ENCODE assay signal across 20 cellular contexts in the genomic region with DNA sequence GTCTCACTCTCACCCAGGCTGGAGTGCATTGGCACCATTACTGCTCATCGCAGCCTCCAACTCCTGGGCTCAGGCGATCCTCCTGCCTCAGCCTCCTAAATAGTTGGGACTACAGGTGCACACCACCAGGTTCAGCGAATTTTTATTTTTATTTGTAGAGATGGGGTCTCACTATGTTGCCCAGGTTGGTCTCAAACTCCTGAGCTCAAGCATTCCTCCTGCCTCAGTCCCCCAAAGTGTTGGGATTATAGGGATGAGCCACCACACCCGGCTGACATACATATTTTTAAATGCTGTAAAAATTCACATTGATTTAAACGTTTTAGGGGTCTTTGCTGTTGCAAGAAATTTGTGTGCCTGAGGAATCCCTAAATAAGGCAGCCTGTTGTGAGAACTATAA. TPM values are rescaled to one million over a fixed set of nuclear protein-coding genes. Genes with fewer than 3 reads are reported as not detected.
DNase-seq lines count a peak whose midpoint lies in the region; ATAC-seq and TF ChIP-seq lines count a peak whose summit lies in the region.
"Had no signal": no experiment of that assay in that cellular context is flagged by ENCODE, and none has a peak within 500 bp of the region (broad histone marks: within the 10 kb centered on the region; RNA-seq: fewer than 3 reads in every experiment).

No MANE protein-coding gene starts in this region.

- WGBS in mesenchymal stem cell = 97% methylated on average over 4 of the region's 5 CpGs
- 73 to 82% methylated on average over 5 of the region's 5 CpGs for WGBS in testis, 2 donors

- H3K9ac ChIP-seq in mesenchymal stem cell (ENCODE audit: low read length) = no peak overlapping the region

- no peaks in the 10 kb centered on the region for H3K36me3 ChIP-seq in mesenchymal stem cell (ENCODE audit: control insufficient read depth in 1 of 2, insufficient read depth in 2 of 2, low read depth in 1 of 2, low read length in 2 of 2)
- H3K36me3 ChIP-seq in testis (ENCODE audit: low read depth, missing control alignments) = no peaks in the 10 kb centered on the region
- H3K36me3 ChIP-seq: suprapubic skin had no signal

- no peak overlapping the region for H2BK15ac ChIP-seq in mesenchymal stem cell (ENCODE audit: low read depth, poor library complexity, severe bottlenecking)

- H3K4me2 ChIP-seq in mesenchymal stem cell (ENCODE audit: low read length, poor library complexity, severe bottlenecking) = no peak overlapping the region

- no peaks in the 10 kb centered on the region for H3K36me3 Mint-ChIP-seq in T-helper 17 cell (ENCODE audit: low read depth)
- H3K36me3 Mint-ChIP-seq in dendritic cell treated with granulocyte-macrophage colony-stimulating factor and Interleukin-4, amounts not matched to agents 40 ng/mL and 50 ng/mL, for 4 days (ENCODE audit: low read depth) = no peaks in the 10 kb centered on the region
- H3K36me3 Mint-ChIP-seq: activated naive CD4-positive, alpha-beta T cell treated with anti-CD3 and anti-CD28 coated beads, Interleukin-2, amount 50 U/mL, for 72 hours; CD4-positive, alpha-beta memory T cell had no signal

- H3K27ac ChIP-seq in mesenchymal stem cell (ENCODE audit: low read length, poor library complexity, severe bottlenecking) (no peak overlapping the region), testis (peak overlapping the region; percentile 25 to 64)
- H3K27ac ChIP-seq: suprapubic skin had no signal

- H2BK120ac ChIP-seq in mesenchymal stem cell (ENCODE audit: low read depth, low read length) = peak overlapping the region; percentile 49

- H2AFZ ChIP-seq in mesenchymal stem cell (ENCODE audit: low read depth, low read length) = no peak overlapping the region

- H2AK5ac ChIP-seq in mesenchymal stem cell (ENCODE audit: low read length, severe bottlenecking) = no peak overlapping the region

- no peak overlapping the region for H2BK12ac ChIP-seq in mesenchymal stem cell (ENCODE audit: low read length in 2 of 2)

- ATAC-seq in T-helper 17 cell = no peak
- ATAC-seq: activated naive CD4-positive, alpha-beta T cell treated with anti-CD3 and anti-CD28 coated beads, Interleukin-2, amount 50 U/mL, for 72 hours; activated T-cell treated with anti-CD3 and anti-CD28 coated beads, Interleukin-2, amount 50 U/mL, for 4 hours had no signal

- H4K91ac ChIP-seq in mesenchymal stem cell (ENCODE audit: low read length) = no peak overlapping the region

- DNase-seq in T-helper 17 cell (no peak), mesenchymal stem cell (no peak), testis (no peak), DMS 273 treated with DMSO at 0.1 percent for 48 hours (lab: John Stamatoyannopoulos, UW) (no peak), GF-D8 (lab: John Stamatoyannopoulos, UW) (no peak), KG1 (lab: John Stamatoyannopoulos, UW) (no peak)
- no peak for DNase-seq in activated naive CD4-positive, alpha-beta T cell (lab: John Stamatoyannopoulos, UW)
- DNase-seq: activated CD4-positive, alpha-beta T cell treated with anti-CD3 and anti-CD28 coated beads for 1 hour; activated T-cell treated with anti-CD3 and anti-CD28 coated beads, Interleukin-2, amount 50 U/mL, for 4 hours; CD4-positive, alpha-beta memory T cell; islet precursor cell; MM.1S; NCI-H1436 treated with DMSO at 0.1 percent for 48 hours; NCI-H526 treated with DMSO at 0.1 percent for 48 hours; nephron progenitor cell; stimulated activated CD8-positive, alpha-beta memory T cell treated with anti-CD3 and anti-CD28 coated beads, Interleukin-4, amount 100 ng/mL, for 48 hours; SW 1271 had no signal

- H3K4me3 ChIP-seq in mesenchymal stem cell (ENCODE audit: insufficient read depth in 1 of 2, low read depth in 1 of 2, low read length in 2 of 2) (no peak overlapping the region), testis (no peak overlapping the region)
- H3K4me3 ChIP-seq: suprapubic skin had no signal

- TF ChIP-seq POLR2A in testis (IDR thresholded peaks at IDR 0.05) = no peak

- H3K27me3 ChIP-seq in mesenchymal stem cell (ENCODE audit: control insufficient read depth in 1 of 2, insufficient read depth in 1 of 2, low read length in 2 of 2) = no peaks in the 10 kb centered on the region
- no peaks in the 10 kb centered on the region for H3K27me3 ChIP-seq in testis
- H3K27me3 ChIP-seq: suprapubic skin had no signal

- no peaks in the 10 kb centered on the region for H3K9me3 ChIP-seq in T-helper 17 cell (ENCODE audit: control insufficient read depth, low read length, poor library complexity, severe bottlenecking)
- H3K9me3 ChIP-seq in mesenchymal stem cell (ENCODE audit: control insufficient read depth, low read length) = no peaks in the 10 kb centered on the region
- H3K9me3 ChIP-seq in testis = no peaks in the 10 kb centered on the region
- H3K9me3 ChIP-seq: suprapubic skin had no signal

- H3K4me3 Mint-ChIP-seq in T-helper 17 cell = no peak overlapping the region
- H3K4me3 Mint-ChIP-seq in dendritic cell treated with granulocyte-macrophage colony-stimulating factor and Interleukin-4, amounts not matched to agents 40 ng/mL and 50 ng/mL, for 4 days = no peak overlapping the region
- H3K4me3 Mint-ChIP-seq: activated T-cell treated with anti-CD3 and anti-CD28 coated beads, Interleukin-2, amount 50 U/mL, for 4 hours; CD4-positive, alpha-beta memory T cell; nephron progenitor cell had no signal

- H3K14ac ChIP-seq in mesenchymal stem cell (ENCODE audit: low read length in 2 of 2) = no peak overlapping the region

- TF ChIP-seq CTCF in testis (IDR thresholded peaks at IDR 0.05) = no peak

- H2BK5ac ChIP-seq in mesenchymal stem cell (ENCODE audit: low read depth, low read length, poor library complexity, severe bottlenecking) = no peak overlapping the region

- H3K27me3 Mint-ChIP-seq in T-helper 17 cell = no peaks in the 10 kb centered on the region
- peaks cover 2% of the 10 kb centered on the region for H3K27me3 Mint-ChIP-seq in dendritic cell treated with granulocyte-macrophage colony-stimulating factor and Interleukin-4, amounts not matched to agents 40 ng/mL and 50 ng/mL, for 4 days
- H3K27me3 Mint-ChIP-seq: CD4-positive, alpha-beta memory T cell had no signal

- no peak overlapping the region for H3K18ac ChIP-seq in mesenchymal stem cell (ENCODE audit: low read depth in 1 of 2, low read length in 2 of 2)

- H3K27ac Mint-ChIP-seq in T-helper 17 cell = peak overlapping the region; percentile 37
- peak overlapping the region; percentile 30 for H3K27ac Mint-ChIP-seq in dendritic cell treated with granulocyte-macrophage colony-stimulating factor and Interleukin-4, amounts not matched to agents 40 ng/mL and 50 ng/mL, for 4 days
- H3K27ac Mint-ChIP-seq: activated naive CD4-positive, alpha-beta T cell treated with anti-CD3 and anti-CD28 coated beads, Interleukin-2, amount 50 U/mL, for 72 hours had no signal

- no peaks in the 10 kb centered on the region for H3K9me3 Mint-ChIP-seq in dendritic cell treated with granulocyte-macrophage colony-stimulating factor and Interleukin-4, amounts not matched to agents 40 ng/mL and 50 ng/mL, for 4 days
- H3K9me3 Mint-ChIP-seq: activated naive CD4-positive, alpha-beta T cell treated with anti-CD3 and anti-CD28 coated beads, Interleukin-2, amount 50 U/mL, for 72 hours; activated T-cell treated with anti-CD3 and anti-CD28 coated beads, Interleukin-2, amount 50 U/mL, for 4 hours; CD4-positive, alpha-beta memory T cell; nephron progenitor cell had no signal

- H3K4me1 Mint-ChIP-seq in T-helper 17 cell = peaks cover 2% of the 10 kb centered on the region
- peaks cover 34% of the 10 kb centered on the region for H3K4me1 Mint-ChIP-seq in dendritic cell treated with granulocyte-macrophage colony-stimulating factor and Interleukin-4, amounts not matched to agents 40 ng/mL and 50 ng/mL, for 4 days (ENCODE audit: low read depth)

- intact Hi-C loops in dendritic cell treated with granulocyte-macrophage colony-stimulating factor and Interleukin-4, amounts not matched to agents 40 ng/mL and 50 ng/mL, for 4 days (cut with micrococcal nuclease) = no loop called here
- intact Hi-C loops in testis (cut with DNase I; ENCODE audit: low total_unique reads) = no loop called here

- no peak overlapping the region for H3K4ac ChIP-seq in mesenchymal stem cell (ENCODE audit: low read depth in 1 of 2, low read length in 2 of 2)

- H3K23ac ChIP-seq in mesenchymal stem cell (ENCODE audit: low read length in 2 of 2) = no peak overlapping the region

- H3K4me1 ChIP-seq in mesenchymal stem cell (ENCODE audit: control insufficient read depth, insufficient read depth, low read depth, low read length) (peaks cover 4% of the 10 kb centered on the region), testis (peaks cover 20% of the 10 kb centered on the region)

- no peak overlapping the region for H4K8ac ChIP-seq in mesenchymal stem cell (ENCODE audit: low read length)

- H3K79me1 ChIP-seq in mesenchymal stem cell (replicated peaks; ENCODE audit: low read length, poor library complexity, severe bottlenecking) = no peaks in the 10 kb centered on the region

RNA-seq across cellular contexts. Expression of gene SEC14L1, which starts 24.8 kb away (rescaled TPM):
- total RNA-seq in T-helper 17 cell (100 to 1,000 TPM in 1 of 2 donors, 10 to 100 TPM in 1; 96.6 to 140 TPM), testis (100 to 1,000 TPM; 240 to 262 TPM)
- 101 TPM for polyA plus RNA-seq in mesenchymal stem cell (2013, experiment 1 of 2)
- polyA plus RNA-seq in mesenchymal stem cell (2013, experiment 2 of 2) = 107 TPM
- 143 TPM for polyA plus RNA-seq in testis (ENCODE audit: insufficient read depth, low read depth, low replicate concordance)
